Comparison of ENCODE assay signal across 13 cellular contexts in genomic region chr2:42974303-42974696, GRCh38.
DNase-seq lines count a peak whose midpoint lies in the region; ATAC-seq, FAIRE-seq and TF ChIP-seq lines count a peak whose summit lies in the region.
"Had no signal": no experiment of that assay in that cellular context is flagged by ENCODE, and none has a peak within 500 bp of the region (broad histone marks: within the 10 kb centered on the region; RNA-seq: fewer than 3 reads in every experiment).

No MANE protein-coding gene starts in this region.

- peak; percentile 1 for TF ChIP-seq CTCF in GM10266 (IDR thresholded peaks at IDR 0.05; ENCODE audit: control insufficient read depth, insufficient read depth, low read depth, missing control alignments)
- no peak for TF ChIP-seq CTCF in MCF 10A (IDR thresholded peaks at IDR 0.05; ENCODE audit: unreplicated experiment)
- no peak for TF ChIP-seq CTCF in lower lobe of right lung (IDR thresholded peaks at IDR 0.05)

- no peak overlapping the region for H3K4me3 ChIP-seq in lower lobe of right lung
- no peak overlapping the region for H3K4me3 ChIP-seq in skin epidermis
- H3K4me3 ChIP-seq: pancreas had no signal

- ATAC-seq in lower lobe of right lung (no peak), HG02623 (IDR thresholded peaks at IDR 0.05; ENCODE audit: unreplicated experiment) (no peak), left colon (no peak)

- H3K4me1 Mint-ChIP-seq in MCF 10A (ENCODE audit: insufficient read depth, unreplicated experiment), result peaks cover 45% of the 10 kb centered on the region

- no peak for FAIRE-seq in HTR-8/SVneo (lab: Jason Lieb, UNC)
- FAIRE-seq: GM18507, H54, pancreas had no signal

- H3K27me3 ChIP-seq in lower lobe of right lung (ENCODE audit: low read depth), result no peaks in the 10 kb centered on the region
- H3K27me3 ChIP-seq: pancreas had no signal

- CTCF ChIA-PET in MCF 10A (lab: Yijun Ruan, JAX), result interaction anchor here (0.5 to 8.9 kb wide), 44 partner anchors 10 to 567 kb away, joined by 3 to 108 read pairs (median 4); no protein-coding TSS in a partner anchor

- intact Hi-C loops in MCF 10A (cut with micrococcal nuclease) (loop anchor here (10.0 kb wide), 2 partner anchors 101 to 511 kb away; no protein-coding TSS in a partner anchor), lower lobe of right lung (cut with DNase I) (no loop called here), left colon (cut with DNase I, micrococcal nuclease) (loop anchor here in 1 of 2 donors (10.0 kb wide), 1 partner anchor 511 kb away; no protein-coding TSS in a partner anchor)

- H3K27ac Mint-ChIP-seq in MCF 10A (ENCODE audit: low read depth, unreplicated experiment), result peak overlapping the region; percentile 52
- H3K27ac Mint-ChIP-seq: stimulated activated naive B cell treated with anti-CD40 and anti-IgM and Interleukin-4, amounts not matched to agents 10 μg/mL and 1 μg/mL and 100 μg/mL, for 72 hours had no signal

- no peak overlapping the region for H3K4me3 Mint-ChIP-seq in MCF 10A (ENCODE audit: unreplicated experiment)

- H3K9me3 ChIP-seq in lower lobe of right lung, result no peaks in the 10 kb centered on the region
- H3K9me3 ChIP-seq: pancreas had no signal

- peak overlapping the region; percentile 72 for H3K27ac ChIP-seq in lower lobe of right lung
- H3K27ac ChIP-seq in skin epidermis, result peak overlapping the region in 17 of 21 experiments; percentile 11 to 88 (median 79)
- H3K27ac ChIP-seq: C4-2B had no signal

- DNase-seq in GM10266 (ENCODE audit: extremely low spot score) (no peak), MCF 10A (ENCODE audit: unreplicated experiment) (no peak), lower lobe of right lung (no peak), 8988T (no peak), HTR-8/SVneo (ENCODE audit: insufficient read length, low spot score) (no peak), left colon (no peak)
- DNase-seq: stimulated activated naive B cell treated with anti-CD40 and anti-IgM and Interleukin-4, amounts not matched to agents 10 μg/mL and 1 μg/mL and 100 μg/mL, for 72 hours had no signal

- H3K36me3 ChIP-seq in lower lobe of right lung, result no peaks in the 10 kb centered on the region
- H3K36me3 ChIP-seq: pancreas had no signal

- no peaks in the 10 kb centered on the region for H3K9me3 Mint-ChIP-seq in MCF 10A (ENCODE audit: unreplicated experiment)
- H3K9me3 Mint-ChIP-seq: stimulated activated naive B cell treated with anti-CD40 and anti-IgM and Interleukin-4, amounts not matched to agents 10 μg/mL and 1 μg/mL and 100 μg/mL, for 72 hours had no signal

- H3K27me3 Mint-ChIP-seq in MCF 10A (ENCODE audit: insufficient read depth, unreplicated experiment), result no peaks in the 10 kb centered on the region

- POLR2A ChIA-PET in MCF 10A (lab: Yijun Ruan, JAX), result interaction anchor here (0.6 to 5.1 kb wide), 6 partner anchors 58 to 567 kb away, joined by 3 to 50 read pairs (median 11); partner anchors contain the start of gene ZFP36L2

- no TSS peak for BruUV-seq in MCF 10A (replicated peaks; lab: Mats Ljungman, UMichigan)

- H3K36me3 Mint-ChIP-seq in MCF 10A (ENCODE audit: insufficient read depth, unreplicated experiment), result peaks cover 7% of the 10 kb centered on the region
- H3K36me3 Mint-ChIP-seq: stimulated activated naive B cell treated with anti-CD40 and anti-IgM and Interleukin-4, amounts not matched to agents 10 μg/mL and 1 μg/mL and 100 μg/mL, for 72 hours had no signal

- H3K4me1 ChIP-seq in lower lobe of right lung, result peaks cover 14% of the 10 kb centered on the region
